In genomic region chr2:164761201-164761600, GRCh38 we compare ENCODE assay signal across 8 cellular contexts.
DNase-seq lines count a peak whose midpoint lies in the region; ATAC-seq, FAIRE-seq and TF ChIP-seq lines count a peak whose summit lies in the region.
"Not testable (repeated sequence)": the region's sequence is repeated elsewhere in the genome, so short reads cannot be mapped to it uniquely, and the experiment has no call there.

No MANE protein-coding gene starts in this region.

- H3K4me3 ChIP-seq in choroid plexus epithelial cell (ENCODE audit: low read depth, low read length): not testable (repeated sequence)

- not testable (repeated sequence) for FAIRE-seq in GM12891 (lab: Jason Lieb, UNC)

- H3K9me3 Mint-ChIP-seq in stimulated activated naive B cell treated with anti-CD40 and anti-IgM and Interleukin-4, amounts not matched to agents 10 μg/mL and 1 μg/mL and 100 μg/mL, for 72 hours: not testable (repeated sequence)

- not testable (repeated sequence) for TF ChIP-seq POLR2A in GM12891 (IDR thresholded peaks at IDR 0.05; ENCODE audit: low read depth, low read length)

- peaks cover 27 to 59% of the 10 kb centered on the region in 2 donors for H3K4me1 Mint-ChIP-seq in stimulated activated naive B cell treated with anti-CD40 and anti-IgM and Interleukin-4, amounts not matched to agents 10 μg/mL and 1 μg/mL and 100 μg/mL, for 72 hours

- peaks cover 0 to 11% of the 10 kb centered on the region in 2 donors for H3K36me3 Mint-ChIP-seq in stimulated activated naive B cell treated with anti-CD40 and anti-IgM and Interleukin-4, amounts not matched to agents 10 μg/mL and 1 μg/mL and 100 μg/mL, for 72 hours

- not testable (repeated sequence) for DNase-seq in GM12891 (ENCODE audit: insufficient read length, low spot score)
- DNase-seq in RPMI8226 (peak; percentile 75), choroid plexus epithelial cell (ENCODE audit: low read depth) (peak; percentile 46)
- DNase-seq in stimulated activated naive B cell treated with anti-CD40 and anti-IgM and Interleukin-4, amounts not matched to agents 10 μg/mL and 1 μg/mL and 100 μg/mL, for 72 hours: peak; percentile 78

- ATAC-seq in GM19043 (IDR thresholded peaks at IDR 0.05; ENCODE audit: low read depth, unreplicated experiment) (peak; percentile 100), GM21529 (IDR thresholded peaks at IDR 0.05; ENCODE audit: unreplicated experiment) (peak; percentile 100), HG02943 (IDR thresholded peaks at IDR 0.05; ENCODE audit: low read depth, unreplicated experiment) (peak; percentile 98), HG03439 (IDR thresholded peaks at IDR 0.05; ENCODE audit: unreplicated experiment) (peak; percentile 100)
- ATAC-seq in stimulated activated naive B cell treated with anti-CD40 and anti-IgM and Interleukin-4, amounts not matched to agents 10 μg/mL and 1 μg/mL and 100 μg/mL, for 72 hours (replicated peaks): peak; percentile 93 to 96

- not testable (repeated sequence) for H3K27me3 Mint-ChIP-seq in stimulated activated naive B cell treated with anti-CD40 and anti-IgM and Interleukin-4, amounts not matched to agents 10 μg/mL and 1 μg/mL and 100 μg/mL, for 72 hours

- peak overlapping the region; percentile 93 for H3K27ac Mint-ChIP-seq in stimulated activated naive B cell treated with anti-CD40 and anti-IgM and Interleukin-4, amounts not matched to agents 10 μg/mL and 1 μg/mL and 100 μg/mL, for 72 hours

- TF ChIP-seq CTCF in choroid plexus epithelial cell (conservative IDR thresholded peaks at IDR 0.05; ENCODE audit: low read depth, low read length): not testable (repeated sequence)

- peak overlapping the region; percentile 84 for H3K4me3 Mint-ChIP-seq in stimulated activated naive B cell treated with anti-CD40 and anti-IgM and Interleukin-4, amounts not matched to agents 10 μg/mL and 1 μg/mL and 100 μg/mL, for 72 hours

TF ChIP-seq in GM12891, 5 proteins besides CTCF, POLR2A, EP300 and RAD21:
- TF ChIP-seq SPI1 (IDR thresholded peaks at IDR 0.05; ENCODE audit: low read depth, low read length): peak; percentile 84
- peak; percentile 97 for TF ChIP-seq POU2F2 (IDR thresholded peaks at IDR 0.05; ENCODE audit: low read depth, low read length)
